ENCODE assay signal across 16 cellular contexts in genomic region chr3:195140816-195141793, GRCh38.
DNase-seq lines count a peak whose midpoint lies in the region; ATAC-seq, FAIRE-seq and TF ChIP-seq lines count a peak whose summit lies in the region.
"Had no signal": no experiment of that assay in that cellular context is flagged by ENCODE, and none has a peak within 500 bp of the region (broad histone marks: within the 10 kb centered on the region; RNA-seq: fewer than 3 reads in every experiment).

No MANE protein-coding gene starts in this region.

- H4K20me1 ChIP-seq in K562 (replicated peaks; ENCODE audit: control insufficient read depth, insufficient read depth, low read length) = no peaks in the 10 kb centered on the region

- 22% methylated on average over 12 of the region's 12 CpGs for WGBS in K562 (ENCODE audit: insufficient coverage, low coverage, missing lambda C conversion rate)
- 91 to 95% methylated on average over 11 to 12 of the region's 12 CpGs for WGBS in tibial nerve, 2 donors

- peak; percentile 81 for DNase-seq in OCI-M1 (lab: John Stamatoyannopoulos, UW)
- DNase-seq in K562 (ENCODE audit: extremely low read depth in 1 of 4, low spot score in 3 of 4) = peak; percentile 83 to 91 (median 86)
- DNase-seq in fibroblast of pulmonary artery (ENCODE audit: low read depth) = peak; percentile 92
- peak; percentile 94 for DNase-seq in pulmonary artery endothelial cell (ENCODE audit: low read depth, low spot score)
- no peak for DNase-seq in tibial nerve (ENCODE audit: low spot score in 2 of 2)
- no peak for DNase-seq in Peyer's patch
- DNase-seq: CD4-positive, alpha-beta T cell; DMS 273 treated with DMSO at 0.1 percent for 48 hours; EL; MV-4-11; NCI-H1436; NCI-H2029 treated with DMSO at 0.1 percent for 48 hours; NCI-H524 treated with DMSO at 0.1 percent for 48 hours had no signal

- peak in 1 of 2 experiments; percentile 26; a peak in 2 of 4 replicates for TF ChIP-seq RAD21 in K562 (CRISPR knock-in tag; conservative IDR thresholded peaks at IDR 0.05 in 1 of 2, IDR thresholded peaks at IDR 0.05 in 1 of 2)

- H3K9me1 ChIP-seq in K562 (ENCODE audit: control insufficient read depth, insufficient read depth, low read length) = no peaks in the 10 kb centered on the region

- BruUV-seq in K562 (replicated peaks; lab: Mats Ljungman, UMichigan) = no TSS peak

- in situ Hi-C loops in K562 (cut with MboI) = no loop called here

- TF ChIP-seq POLR2A in K562 (conservative IDR thresholded peaks at IDR 0.05) (no peak), tibial nerve (IDR thresholded peaks at IDR 0.05) (no peak), Peyer's patch (IDR thresholded peaks at IDR 0.05) (no peak)

- peak; percentile 90 for ATAC-seq in K562
- no peak for ATAC-seq in HG02852 (IDR thresholded peaks at IDR 0.05; ENCODE audit: unreplicated experiment)

- intact Hi-C loops in K562 (cut with micrococcal nuclease) = no loop called here

- peak overlapping the region; percentile 56 for H3K4me2 ChIP-seq in K562 (ENCODE audit: insufficient read depth, low read length)

- H3K79me2 ChIP-seq in K562 (ENCODE audit: control insufficient read depth, insufficient read depth, low read length) = no peaks in the 10 kb centered on the region

- H3K36me3 ChIP-seq in K562 (ENCODE audit: control insufficient read depth, insufficient read depth, low read length) = peaks cover 7% of the 10 kb centered on the region; the same call in 1 of the 3 replicates
- H3K36me3 ChIP-seq in tibial nerve = peaks cover 0 to 5% (median 0%) of the 10 kb centered on the region in 3 donors
- H3K36me3 ChIP-seq in Peyer's patch = no peaks in the 10 kb centered on the region
- H3K36me3 ChIP-seq: SJSA1 had no signal

- CTCF ChIA-PET in K562 (lab: Yijun Ruan, JAX; ENCODE audit: low intra/inter-chr PET ratio) = no interaction called here

- H3K4me3 ChIP-seq in K562 (no peak overlapping the region), fibroblast of pulmonary artery (replicated peaks; ENCODE audit: low read depth, low read length) (no peak overlapping the region), tibial nerve (no peak overlapping the region), Peyer's patch (no peak overlapping the region)
- H3K4me3 ChIP-seq: SJSA1 had no signal

- H3K9ac ChIP-seq in K562 (ENCODE audit: insufficient read depth in 1 of 2, low read depth in 2 of 2, low read length in 2 of 2) = peak overlapping the region in 1 of 2 experiments; percentile 45; a peak in 2 of 4 replicates

- POLR2A ChIA-PET in K562 (lab: Yijun Ruan, JAX) = no interaction called here

- H3K27ac ChIP-seq in K562 (ENCODE audit: extremely low read depth, low read depth, low read length) = peak overlapping the region; percentile 88
- H3K27ac ChIP-seq in tibial nerve = no peak overlapping the region
- H3K27ac ChIP-seq in Peyer's patch = no peak overlapping the region
- H3K27ac ChIP-seq: SJSA1 had no signal

- H3K4me1 ChIP-seq in K562 (replicated peaks in 1 of 2; ENCODE audit: control insufficient read depth in 2 of 2, insufficient read depth in 2 of 2, low read length in 2 of 2) = peaks cover 17 to 27% of the 10 kb centered on the region in 2 experiments; a peak in 4 of 5 replicates
- H3K4me1 ChIP-seq in tibial nerve = no peaks in the 10 kb centered on the region
- no peaks in the 10 kb centered on the region for H3K4me1 ChIP-seq in Peyer's patch
- H3K4me1 ChIP-seq: SJSA1 had no signal

- H3K9me3 ChIP-seq in K562 (replicated peaks; ENCODE audit: control insufficient read depth, insufficient read depth, low read depth, low read length) (peaks cover 13% of the 10 kb centered on the region), tibial nerve (peaks cover 0 to 8% (median 0%) of the 10 kb centered on the region in 4 donors), Peyer's patch (no peaks in the 10 kb centered on the region)

- peak; percentile 98 for TF ChIP-seq EP300 in K562 (IDR thresholded peaks at IDR 0.05; ENCODE audit: low read length)
- no peak for TF ChIP-seq EP300 in tibial nerve (IDR thresholded peaks at IDR 0.05)

- H3K27me3 ChIP-seq in K562 (ENCODE audit: control insufficient read depth in 2 of 2, insufficient read depth in 2 of 2, low read length in 2 of 2) (no peaks in the 10 kb centered on the region), tibial nerve (no peaks in the 10 kb centered on the region), Peyer's patch (no peaks in the 10 kb centered on the region)
- H3K27me3 ChIP-seq: SJSA1 had no signal

- peak; percentile 93 for FAIRE-seq in K562 (lab: Jason Lieb, UNC)
- FAIRE-seq: H54 had no signal

- H2AFZ ChIP-seq in K562 (ENCODE audit: low read depth, low read length) = peak overlapping the region; percentile 25

- TF ChIP-seq CTCF in K562 (IDR thresholded peaks at IDR 0.05 in 2 of 3, conservative IDR thresholded peaks at IDR 0.05 in 1 of 3; ENCODE audit: insufficient read depth in 2 of 3, low read depth in 1 of 3, low read length in 3 of 3) = no peak
- no peak for TF ChIP-seq CTCF in fibroblast of pulmonary artery (IDR thresholded peaks at IDR 0.05; ENCODE audit: low read length, missing control alignments)
- no peak for TF ChIP-seq CTCF in tibial nerve (IDR thresholded peaks at IDR 0.05)
- no peak for TF ChIP-seq CTCF in Peyer's patch (IDR thresholded peaks at IDR 0.05)

TF ChIP-seq in K562, 482 proteins besides CTCF, POLR2A, EP300 and RAD21 (continues in another document):
- TF ChIP-seq ZFP30 (CRISPR knock-in tag; IDR thresholded peaks at IDR 0.05; ENCODE audit: borderline replicate concordance) = no peak
- peak; percentile 70; the same call in 1 of the 2 replicates for TF ChIP-seq EHMT2 (IDR thresholded peaks at IDR 0.05)
- no peak for TF ChIP-seq NCOA6 (IDR thresholded peaks at IDR 0.05)
- TF ChIP-seq EWSR1 (IDR thresholded peaks at IDR 0.05; ENCODE audit: borderline replicate concordance, low read depth, partially characterized antibody) = no peak
- TF ChIP-seq NR2C2 (CRISPR knock-in tag; IDR thresholded peaks at IDR 0.05) = peak; percentile 15; the same call in 1 of the 2 replicates
- TF ChIP-seq NR2C2 (tag; IDR thresholded peaks at IDR 0.05) = peak; percentile 62
- no peak for TF ChIP-seq XRCC5 (IDR thresholded peaks at IDR 0.05; ENCODE audit: low read depth, low read length)
- 0 out of 2 replicates have a peak, but pooled peaks have one; percentile 36 for TF ChIP-seq ZNF707 (CRISPR knock-in tag; conservative IDR thresholded peaks at IDR 0.05)
- no peak for TF ChIP-seq MXD1 (CRISPR knock-in tag; IDR thresholded peaks at IDR 0.05; ENCODE audit: borderline replicate concordance, poor library complexity, severe bottlenecking)
- 0 out of 2 replicates have a peak, but pooled peaks have one; percentile 9 for TF ChIP-seq NR2F6 (CRISPR knock-in tag; IDR thresholded peaks at IDR 0.05)
- TF ChIP-seq RBBP5 (IDR thresholded peaks at IDR 0.05; ENCODE audit: borderline replicate concordance, insufficient read depth, low read length, poor library complexity, severe bottlenecking) = no peak
- no peak; the same call in 1 of the 2 replicates for TF ChIP-seq TCF15 (CRISPR knock-in tag; IDR thresholded peaks at IDR 0.05)
- no peak for TF ChIP-seq ILK (tag; IDR thresholded peaks at IDR 0.05; ENCODE audit: borderline replicate concordance, low read depth)
- TF ChIP-seq RAD51 (IDR thresholded peaks at IDR 0.05; ENCODE audit: borderline replicate concordance, low read depth) = peak; percentile 40; the same call in 1 of the 2 replicates
- TF ChIP-seq IRF1 (CRISPR knock-in tag; IDR thresholded peaks at IDR 0.05; ENCODE audit: borderline replicate concordance) = no peak
- peak; percentile 35 for TF ChIP-seq ASH1L (IDR thresholded peaks at IDR 0.05; ENCODE audit: borderline replicate concordance, low read depth, partially characterized antibody)
- no peak for TF ChIP-seq GTF2A2 (tag; IDR thresholded peaks at IDR 0.05)
- no peak for TF ChIP-seq CBX1 (IDR thresholded peaks at IDR 0.05; ENCODE audit: low read depth)
- TF ChIP-seq EGR1 (conservative IDR thresholded peaks at IDR 0.05) = no peak

Comparison
In these comparisons a context has a peak if more than half of its experiments do, and no peak if none do; other contexts are left out.
1. DNase-seq: peak in OCI-M1 (single experiment), K562 (4 of 4), fibroblast of pulmonary artery (single experiment) and pulmonary artery endothelial cell (single experiment); none in tibial nerve (0 of 2) and Peyer's patch (0 of 3).